Comparison of ENCODE assay signal across 19 cellular contexts in genomic region chr7:134537273-134537781, GRCh38. TPM values are rescaled to one million over a fixed set of nuclear protein-coding genes. Genes with fewer than 3 reads are reported as not detected.
"Had no signal": no experiment of that assay in that cellular context is flagged by ENCODE, and none has a peak within 500 bp of the region (broad histone marks: within the 10 kb centered on the region; RNA-seq: fewer than 3 reads in every experiment).

No MANE protein-coding gene starts in this region.

RNA-seq across cellular contexts. Expression of gene AKR1B10, which starts 10.0 kb away (rescaled TPM):
- total RNA-seq: naive thymus-derived CD4-positive, alpha-beta T cell; naive thymus-derived CD8-positive, alpha-beta T cell; natural killer cell; natural killer cell treated with Interleukin-12 subunit alpha and Interleukin-12 subunit beta and Interleukin-15 and Interleukin-18, amount 100 ng/mL, for 72 hours; neural crest cell; occipital lobe; osteocyte; progenitor cell of endocrine pancreas; skeletal muscle tissue; spleen had no signal
- polyA plus RNA-seq: naive thymus-derived CD4-positive, alpha-beta T cell; naive thymus-derived CD8-positive, alpha-beta T cell; neural cell; smooth muscle cell had no signal

RNA-seq across cellular contexts. Expression of gene AKR1B15, which starts 11.6 kb away (rescaled TPM):
- total RNA-seq: naive thymus-derived CD4-positive, alpha-beta T cell; naive thymus-derived CD8-positive, alpha-beta T cell; natural killer cell; natural killer cell treated with Interleukin-12 subunit alpha and Interleukin-12 subunit beta and Interleukin-15 and Interleukin-18, amount 100 ng/mL, for 72 hours; neural crest cell; occipital lobe; omental fat pad; osteocyte; progenitor cell of endocrine pancreas; pulmonary artery endothelial cell; renal cortical epithelial cell; right cardiac atrium; sigmoid colon; spleen had no signal
- polyA plus RNA-seq: naive thymus-derived CD4-positive, alpha-beta T cell; naive thymus-derived CD8-positive, alpha-beta T cell; neural cell; ovary; pancreas; spleen had no signal
